ENCODE assay signal across 8 cellular contexts in genomic region chr12:121802485-121802842, GRCh38. TPM values are rescaled to one million over a fixed set of nuclear protein-coding genes. Genes with fewer than 3 reads are reported as not detected.
DNase-seq lines count a peak whose midpoint lies in the region; ATAC-seq, FAIRE-seq and TF ChIP-seq lines count a peak whose summit lies in the region.

No MANE protein-coding gene starts in this region.

- POLR2A ChIA-PET in PC-3 (lab: Charles Lee; ENCODE audit: unreplicated experiment), result interaction anchor here (0.6 to 1.3 kb wide), 3 partner anchors 8 to 112 kb away, joined by 5 to 24 read pairs (median 16); no protein-coding TSS in a partner anchor

- 0% methylated on average over 1 of the region's 1 CpG for WGBS in pancreas, 2 donors

- no peaks in the 10 kb centered on the region for H3K9me3 ChIP-seq in PC-3 (ENCODE audit: low read length)
- no peaks in the 10 kb centered on the region for H3K9me3 ChIP-seq in pancreas

- ATAC-seq in PC-3 (no peak), pancreas (no peak), HG03135 (IDR thresholded peaks at IDR 0.05; ENCODE audit: unreplicated experiment) (no peak), HG03280 (IDR thresholded peaks at IDR 0.05; ENCODE audit: unreplicated experiment) (no peak)

- no peak for DNase-seq in Calu3
- no peak for DNase-seq in PC-3
- no peak for DNase-seq in epithelial cell of esophagus (ENCODE audit: low read depth)
- no peak for DNase-seq in pancreas
- no peak for DNase-seq in pons (ENCODE audit: low spot score)
- DNase-seq in dedifferentiated amniotic fluid mesenchymal stem cell (ENCODE audit: extremely low spot score), result no peak

- no peaks in the 10 kb centered on the region for H3F3A ChIP-seq in PC-3 (ENCODE audit: low read length, unreplicated experiment)

- intact Hi-C loops in Calu3 (cut with micrococcal nuclease; ENCODE audit: unreplicated experiment), result no loop called here
- intact Hi-C loops in PC-3 (cut with micrococcal nuclease), result no loop called here
- intact Hi-C loops in pancreas (cut with DNase I), result no loop called here

- H3K4me3 Mint-ChIP-seq in Calu3 (ENCODE audit: low read depth, unreplicated experiment), result peak overlapping the region; percentile 76

- H3K4me1 ChIP-seq in PC-3 (ENCODE audit: insufficient read depth, low read length) (peaks cover 47% of the 10 kb centered on the region), pancreas (peaks cover 13 to 30% (median 19%) of the 10 kb centered on the region in 3 donors)

- peak overlapping the region; percentile 99 for H3K9ac ChIP-seq in PC-3 (ENCODE audit: low read length)

- no peak overlapping the region; the same call in 1 of the 2 replicates for H2AFZ ChIP-seq in PC-3 (ENCODE audit: low read length)

- TF ChIP-seq CTCF in Calu3 (IDR thresholded peaks at IDR 0.05; ENCODE audit: unreplicated experiment), result no peak
- TF ChIP-seq CTCF in PC-3 (conservative IDR thresholded peaks at IDR 0.05; ENCODE audit: low read depth, low read length), result no peak
- no peak for TF ChIP-seq CTCF in epithelial cell of esophagus (IDR thresholded peaks at IDR 0.05; ENCODE audit: insufficient read depth, low read depth, low read length, missing control alignments)
- no peak for TF ChIP-seq CTCF in pancreas (IDR thresholded peaks at IDR 0.05)

- H3K27ac ChIP-seq in PC-3 (ENCODE audit: low read length), result peak overlapping the region; percentile 99
- peak overlapping the region; percentile 98 to 100 (median 100) for H3K27ac ChIP-seq in pancreas

- H3K4me1 Mint-ChIP-seq in Calu3 (ENCODE audit: low read depth, unreplicated experiment), result peaks cover 54% of the 10 kb centered on the region

- no peaks in the 10 kb centered on the region for H3K27me3 ChIP-seq in PC-3 (ENCODE audit: low read length)
- no peaks in the 10 kb centered on the region for H3K27me3 ChIP-seq in pancreas

- CTCF ChIA-PET in Calu3 (lab: Charles Lee) (interaction anchor here (0.8 to 3.6 kb wide), 3 partner anchors 8 to 16 kb away, joined by 3 to 13 read pairs (median 7); no protein-coding TSS in a partner anchor), PC-3 (lab: Charles Lee) (interaction anchor here (0.7 to 1.5 kb wide), 3 partner anchors 8 to 597 kb away, joined by 3 to 7 read pairs (median 6); partner anchors contain the start of gene RHOF)

- H3K4me2 ChIP-seq in PC-3 (ENCODE audit: low read length), result peak overlapping the region; percentile 93

- H3K9me2 ChIP-seq in PC-3 (replicated peaks; ENCODE audit: low read length), result no peaks in the 10 kb centered on the region

- BruUV-seq in Calu3 (replicated peaks; lab: Mats Ljungman, UMichigan), result TSS peak; percentile 85
- BruUV-seq in PC-3 (replicated peaks; lab: Mats Ljungman, UMichigan), result TSS peak; percentile 81

- FAIRE-seq in pancreas (lab: Jason Lieb, UNC), result no peak

- H3K36me3 ChIP-seq in PC-3 (ENCODE audit: low read depth, low read length) (0 out of 2 replicates have a peak, but pooled peaks cover under 1% of the 10 kb centered on the region), pancreas (no peaks in the 10 kb centered on the region)

- H3K79me2 ChIP-seq in PC-3 (ENCODE audit: low read length), result peaks cover 81% of the 10 kb centered on the region

- H3K9me3 Mint-ChIP-seq in Calu3 (ENCODE audit: low read depth, unreplicated experiment), result no peaks in the 10 kb centered on the region

- H4K20me1 ChIP-seq in PC-3 (ENCODE audit: low read length), result peaks cover 4% of the 10 kb centered on the region; the same call in 1 of the 2 replicates

- H3K27me3 Mint-ChIP-seq in Calu3 (ENCODE audit: unreplicated experiment), result no peaks in the 10 kb centered on the region

- H3K27ac Mint-ChIP-seq in Calu3 (ENCODE audit: unreplicated experiment), result peak overlapping the region; percentile 93

- peaks cover 88% of the 10 kb centered on the region for H3K36me3 Mint-ChIP-seq in Calu3 (ENCODE audit: insufficient read depth, unreplicated experiment)

- H3K4me3 ChIP-seq in PC-3 (ENCODE audit: low read length), result peak overlapping the region; percentile 80
- peak overlapping the region; percentile 54 for H3K4me3 ChIP-seq in epithelial cell of esophagus (ENCODE audit: low read length)
- peak overlapping the region; percentile 51 to 85 (median 66) for H3K4me3 ChIP-seq in pancreas

RNA-seq across cellular contexts. Expression of gene SETD1B, which starts 1.3 kb away (rescaled TPM):
- total RNA-seq in Calu3 (2022) (32.2 and 33.1 TPM in 2 replicates), PC-3 (2014; rRNA removed) (7.5 and 13.0 TPM in 2 replicates), pancreas (10 to 100 TPM; 10.5 to 16.3 (median 12.2) TPM)
- polyA plus RNA-seq in pancreas, result 10 to 100 TPM in 1 of 2 donors, 1 to 10 TPM in 1; 9.2 to 18.5 TPM

RNA-seq across cellular contexts. Expression of gene RHOF, which starts 9.0 kb away (rescaled TPM):
- 73.9 and 121 TPM in 2 replicates for total RNA-seq in Calu3 (2022)
- total RNA-seq in PC-3 (2014; rRNA removed), result 232 TPM in 2 replicates
- total RNA-seq in pancreas, result 10 to 100 TPM in 1 of 6 donors, 1 to 10 TPM in 5; 3.6 to 12.6 (median 4.9) TPM
- 1 to 10 TPM; 2.8 to 5.6 TPM for polyA plus RNA-seq in pancreas

RNA-seq across cellular contexts. Expression of gene HPD, which starts 56.2 kb away (rescaled TPM):
- total RNA-seq in Calu3 (2022), result not detected in 2 replicates
- total RNA-seq in PC-3 (2014; rRNA removed), result not detected in 2 replicates
- total RNA-seq in pancreas, result 1 to 10 TPM in 5 of 6 donors, under 1 TPM in 1; 0.71 to 3.0 (median 1.9) TPM
- 1 to 10 TPM; 2.8 to 3.9 TPM for polyA plus RNA-seq in pancreas
